ENCODE assay signal across 8 cellular contexts in genomic region chr22:21417227-21417746, GRCh38. TPM values are rescaled to one million over a fixed set of nuclear protein-coding genes. Genes with fewer than 3 reads are reported as not detected.
DNase-seq lines count a peak whose midpoint lies in the region; ATAC-seq and TF ChIP-seq lines count a peak whose summit lies in the region.
"Not testable (repeated sequence)": the region's sequence is repeated elsewhere in the genome, so short reads cannot be mapped to it uniquely, and the experiment has no call there.

HIC2 (plus strand) TSS chr22:21417371; CDS start chr22:21442832, 25,461 bp downstream.

- not testable (repeated sequence) for H4K20me1 ChIP-seq in HCT116 (ENCODE audit: insufficient read depth)

- H3K79me2 ChIP-seq in HCT116 (ENCODE audit: insufficient read depth, low read length): not testable (repeated sequence)

- H3K27me3 ChIP-seq in HCT116 (ENCODE audit: insufficient read depth, low read length); breast epithelium: not testable (repeated sequence)

- H3K4me3 ChIP-seq in HCT116 (replicated peaks in 1 of 2; ENCODE audit: low read depth in 1 of 2, low read length in 2 of 2) (peak within 1 kb of the TSS; percentile 46 to 50; a peak in 3 of 4 replicates), WI38 (ENCODE audit: low read depth, low read length) (peak within 1 kb of the TSS; percentile 52), breast epithelium (peak within 1 kb of the TSS; percentile 41 to 65 (median 48)), urinary bladder (ENCODE audit: low read depth, low read length) (peak within 1 kb of the TSS; percentile 46)

- not testable (repeated sequence) for DNase-seq in HCT116 (ENCODE audit: low read depth, low spot score); breast epithelium (ENCODE audit: low spot score in 2 of 2); left ventricle myocardium superior; omental fat pad (ENCODE audit: low spot score)

- not testable (repeated sequence) for H2AFZ ChIP-seq in HCT116 (ENCODE audit: low read depth, low read length, poor library complexity, severe bottlenecking)

- ATAC-seq in GM18868 (IDR thresholded peaks at IDR 0.05; ENCODE audit: unreplicated experiment) (peak; percentile 82), HCT116 (peak; percentile 88), HG03432 (IDR thresholded peaks at IDR 0.05; ENCODE audit: unreplicated experiment) (peak; percentile 85), left ventricle myocardium superior (peak; percentile 97), omental fat pad (ENCODE audit: low FRiP score) (peak; percentile 84)

- not testable (repeated sequence) for H3K9me2 ChIP-seq in HCT116 (ENCODE audit: insufficient read depth)

- TF ChIP-seq POLR2A in HCT116 (IDR thresholded peaks at IDR 0.05; ENCODE audit: borderline replicate concordance, extremely low read depth, insufficient read depth, insufficient read length); breast epithelium (IDR thresholded peaks at IDR 0.05): not testable (repeated sequence)

- not testable (repeated sequence) for H3K4me1 ChIP-seq in HCT116 (ENCODE audit: control insufficient read depth in 1 of 2, insufficient read depth in 2 of 2, low read length in 2 of 2); breast epithelium; urinary bladder (ENCODE audit: insufficient read depth)

- BruUV-seq in HCT116 (replicated peaks; lab: Mats Ljungman, UMichigan): not testable (repeated sequence)

- H3K36me3 ChIP-seq in HCT116 (ENCODE audit: control insufficient read depth in 1 of 2, insufficient read depth in 2 of 2, low read length in 2 of 2); breast epithelium; urinary bladder (ENCODE audit: insufficient read depth): not testable (repeated sequence)

- TF ChIP-seq CTCF in HCT116 (IDR thresholded peaks at IDR 0.05 in 2 of 3, conservative IDR thresholded peaks at IDR 0.05 in 1 of 3; ENCODE audit: borderline replicate concordance in 1 of 3, insufficient read depth in 1 of 3, low read depth in 2 of 3, low read length in 2 of 3); WI38 (IDR thresholded peaks at IDR 0.05; ENCODE audit: low read depth, low read length); breast epithelium (IDR thresholded peaks at IDR 0.05); omental fat pad (IDR thresholded peaks at IDR 0.05): not testable (repeated sequence)

- peak within 1 kb of the TSS; percentile 54 for H3K4me2 ChIP-seq in HCT116 (ENCODE audit: low read length)

- TF ChIP-seq RAD21 in HCT116 (IDR thresholded peaks at IDR 0.05; ENCODE audit: low read depth): not testable (repeated sequence)

- intact Hi-C loops in HCT116 (cut with micrococcal nuclease); breast epithelium (cut with DNase I; ENCODE audit: low total_unique reads); left ventricle myocardium superior (cut with micrococcal nuclease): not testable (repeated sequence)

- RAD21 ChIA-PET in HCT116 (lab: Charles Lee; ENCODE audit: low non-redundant PET in 1 of 2, low total read pairs in 2 of 2, uncharacterized antibody in 2 of 2, unreplicated experiment in 2 of 2): not testable (repeated sequence)

- peak within 1 kb of the TSS; percentile 45 for H3K9ac ChIP-seq in HCT116 (ENCODE audit: low read length)

- POLR2A ChIA-PET in HCT116 (lab: Charles Lee): not testable (repeated sequence)

- H3K9me3 ChIP-seq in HCT116 (ENCODE audit: control insufficient read depth in 1 of 2, insufficient read depth in 1 of 2, low read depth in 1 of 2, low read length in 2 of 2); breast epithelium: not testable (repeated sequence)

- 2% methylated on average over 34 of the region's 81 CpGs for WGBS in urinary bladder

- CTCF ChIA-PET in HCT116 (lab: Charles Lee): not testable (repeated sequence)

- H3K27ac ChIP-seq in HCT116 (ENCODE audit: low read depth, low read length) (peak within 1 kb of the TSS; percentile 35; the same call in 1 of the 2 replicates), breast epithelium (peak within 1 kb of the TSS in 1 of 2 donors; percentile 87)
- H3K27ac ChIP-seq in urinary bladder (ENCODE audit: low read depth): not testable (repeated sequence)

RNA-seq across cellular contexts. Expression of gene HIC2, which starts in this region (rescaled TPM):
- total RNA-seq in HCT116 (2021; ENCODE audit: unreplicated experiment): 6.7 TPM
- 3.1 and 3.4 TPM in 2 replicates for polyA plus RNA-seq in HCT116 (2012)
- 1 to 10 TPM; 2.9 to 3.4 (median 3.3) TPM for total RNA-seq in breast epithelium
- total RNA-seq in left ventricle myocardium superior: 1.2 TPM
- 1 to 10 TPM; 4.4 to 9.2 (median 5.6) TPM for total RNA-seq in omental fat pad
- 5.0 TPM for total RNA-seq in urinary bladder
- 2.0 TPM for polyA plus RNA-seq in urinary bladder
